ENCODE assay signal across 40 cellular contexts in the genomic region with DNA sequence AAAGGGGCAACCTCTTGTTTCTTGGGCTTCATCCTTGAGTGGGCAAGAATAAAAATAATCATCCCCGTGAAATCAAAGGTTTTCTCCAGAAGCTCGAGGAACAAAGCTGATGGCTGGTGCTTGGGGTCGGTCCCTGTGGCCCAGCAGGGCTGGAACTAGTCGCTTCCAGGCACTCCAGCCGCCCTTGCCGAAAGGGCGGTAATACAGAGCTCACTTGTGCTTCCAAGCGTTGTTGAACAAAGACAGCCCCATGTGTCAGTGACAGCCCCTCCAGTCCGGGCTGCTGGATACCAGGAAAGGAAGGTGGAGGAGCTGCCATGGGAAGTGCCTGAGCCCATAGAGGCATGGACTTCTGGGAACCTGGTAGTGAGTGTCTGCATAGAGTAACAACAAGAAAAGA. TPM values are rescaled to one million over a fixed set of nuclear protein-coding genes. Genes with fewer than 3 reads are reported as not detected.
"Had no signal": no experiment of that assay in that cellular context is flagged by ENCODE, and none has a peak within 500 bp of the region (broad histone marks: within the 10 kb centered on the region; RNA-seq: fewer than 3 reads in every experiment).

No MANE protein-coding gene starts in this region.

- H3K9me3 Mint-ChIP-seq: activated B cell treated with CpG ODN at 0.5 μM for 24 hours; activated CD4-positive, alpha-beta memory T cell treated with anti-CD3 and anti-CD28 coated beads for 36 hours; activated CD4-positive, alpha-beta T cell treated with anti-CD3 and anti-CD28 coated beads, Interleukin-2, amount 10 ng/mL, durations not matched to agents 24 days and 14 days; activated CD8-positive, alpha-beta T cell treated with anti-CD3 and anti-CD28 coated beads for 36 hours; activated naive CD4-positive, alpha-beta T cell treated with anti-CD3 and anti-CD28 coated beads for 36 hours; activated naive CD4-positive, alpha-beta T cell treated with anti-CD3 and anti-CD28 coated beads, Interleukin-2, amount 50 U/mL, for 72 hours; activated naive CD8-positive, alpha-beta T cell treated with anti-CD3 and anti-CD28 coated beads for 36 hours; activated T-cell treated with anti-CD3 and anti-CD28 coated beads, Interleukin-2, amount 50 U/mL, for 4 hours; activated T-cell treated with anti-CD3 and anti-CD28 coated beads, Interleukin-2, amount 50 U/mL, for 72 hours; activated T-helper 1 cell treated with anti-CD3 and anti-CD28 coated beads, Interleukin-12 subunit alpha, Interleukin-12 subunit beta, Interleukin-2, Interleukin-4 antibody, amounts not matched to agents 30 ng/mL and 10 ng/mL and 1 ng/mL, durations not matched to agents 14 hours and 24 hours and 36 hours; activated T-helper 17 cell treated with anti-CD3 and anti-CD28 coated beads, Interleukin-2, amount 50 U/mL, for 72 hours; T-helper 1 cell treated with Interleukin-12 subunit alpha and Interleukin-12 subunit beta and Interleukin-4 antibody, amounts not matched to agents 30 μg/mL and 1 μg/mL, for 36 hours; T-helper 2 cell treated with Interferon-gamma antibody and Interleukin-4, amounts not matched to agents 5 μg/mL and 100 μg/mL, for 36 hours had no signal

- H3K4me1 Mint-ChIP-seq: activated T-helper 17 cell treated with anti-CD3 and anti-CD28 coated beads, Interleukin-2, amount 50 U/mL, for 72 hours had no signal

- ATAC-seq: activated CD8-positive, alpha-beta T cell treated with anti-CD3 and anti-CD28 coated beads for 36 hours; activated naive CD4-positive, alpha-beta T cell treated with anti-CD3 and anti-CD28 coated beads, Interleukin-2, amount 50 U/mL, for 72 hours; activated T-cell treated with anti-CD3 and anti-CD28 coated beads, Interleukin-2, amount 50 U/mL, for 72 hours; activated T-helper 17 cell treated with anti-CD3 and anti-CD28 coated beads, Interleukin-2, amount 50 U/mL, for 72 hours; body of pancreas had no signal

- FAIRE-seq: astrocyte, TTC549 had no signal

- H3K4me3 ChIP-seq: adrenal gland, body of pancreas, breast epithelium had no signal

- H3K27ac ChIP-seq: adrenal gland, body of pancreas, brain microvascular endothelial cell, breast epithelium, VCaP had no signal

- H3K36me3 Mint-ChIP-seq: activated CD4-positive, alpha-beta memory T cell treated with anti-CD3 and anti-CD28 coated beads for 36 hours; activated naive CD4-positive, alpha-beta T cell treated with anti-CD3 and anti-CD28 coated beads, Interleukin-2, amount 50 U/mL, for 72 hours; activated naive CD8-positive, alpha-beta T cell treated with anti-CD3 and anti-CD28 coated beads for 36 hours had no signal

- H3K9me3 ChIP-seq: adrenal gland, body of pancreas, breast epithelium had no signal

- H3K27ac Mint-ChIP-seq: activated CD4-positive, alpha-beta memory T cell treated with anti-CD3 and anti-CD28 coated beads for 36 hours; activated CD4-positive, alpha-beta T cell treated with anti-CD3 and anti-CD28 coated beads, Interleukin-2, amount 10 ng/mL, durations not matched to agents 24 days and 14 days; activated CD8-positive, alpha-beta T cell treated with anti-CD3 and anti-CD28 coated beads for 36 hours; activated naive CD4-positive, alpha-beta T cell treated with anti-CD3 and anti-CD28 coated beads for 36 hours; activated naive CD4-positive, alpha-beta T cell treated with anti-CD3 and anti-CD28 coated beads, Interleukin-2, amount 50 U/mL, for 72 hours; activated naive CD8-positive, alpha-beta T cell treated with anti-CD3 and anti-CD28 coated beads for 36 hours; activated T-cell treated with anti-CD3 and anti-CD28 coated beads, Interleukin-2, amount 50 U/mL, for 72 hours; activated T-helper 1 cell treated with anti-CD3 and anti-CD28 coated beads, Interleukin-12 subunit alpha, Interleukin-12 subunit beta, Interleukin-2, Interleukin-4 antibody, amounts not matched to agents 30 ng/mL and 10 ng/mL and 1 ng/mL, durations not matched to agents 14 hours and 24 hours and 36 hours; activated T-helper 17 cell treated with anti-CD3 and anti-CD28 coated beads, Interleukin-2, amount 50 U/mL, for 72 hours; T-helper 1 cell treated with Interleukin-12 subunit alpha and Interleukin-12 subunit beta and Interleukin-4 antibody, amounts not matched to agents 30 μg/mL and 1 μg/mL, for 36 hours; T-helper 2 cell treated with Interferon-gamma antibody and Interleukin-4, amounts not matched to agents 5 μg/mL and 100 μg/mL, for 36 hours had no signal

- H3K36me3 ChIP-seq: adrenal gland, brain microvascular endothelial cell, breast epithelium had no signal

- H3K4me3 Mint-ChIP-seq: activated B cell treated with CpG ODN at 0.5 μM for 24 hours; activated CD4-positive, alpha-beta memory T cell treated with anti-CD3 and anti-CD28 coated beads for 36 hours; activated CD4-positive, alpha-beta T cell treated with anti-CD3 and anti-CD28 coated beads, Interleukin-2, amount 10 ng/mL, durations not matched to agents 24 days and 14 days; activated CD8-positive, alpha-beta T cell treated with anti-CD3 and anti-CD28 coated beads for 36 hours; activated naive CD4-positive, alpha-beta T cell treated with anti-CD3 and anti-CD28 coated beads for 36 hours; activated naive CD8-positive, alpha-beta T cell treated with anti-CD3 and anti-CD28 coated beads for 36 hours; activated T-cell treated with anti-CD3 and anti-CD28 coated beads, Interleukin-2, amount 50 U/mL, for 4 hours; activated T-cell treated with anti-CD3 and anti-CD28 coated beads, Interleukin-2, amount 50 U/mL, for 72 hours; activated T-helper 1 cell treated with anti-CD3 and anti-CD28 coated beads, Interleukin-12 subunit alpha, Interleukin-12 subunit beta, Interleukin-2, Interleukin-4 antibody, amounts not matched to agents 30 ng/mL and 10 ng/mL and 1 ng/mL, durations not matched to agents 14 hours and 24 hours and 36 hours; activated T-helper 17 cell treated with anti-CD3 and anti-CD28 coated beads, Interleukin-2, amount 50 U/mL, for 72 hours; T-helper 1 cell treated with Interleukin-12 subunit alpha and Interleukin-12 subunit beta and Interleukin-4 antibody, amounts not matched to agents 30 μg/mL and 1 μg/mL, for 36 hours; T-helper 2 cell treated with Interferon-gamma antibody and Interleukin-4, amounts not matched to agents 5 μg/mL and 100 μg/mL, for 36 hours had no signal

- DNase-seq: activated B cell treated with CpG ODN at 0.5 μM for 24 hours; activated CD4-positive, alpha-beta memory T cell treated with anti-CD3 and anti-CD28 coated beads for 36 hours; activated CD4-positive, alpha-beta T cell treated with anti-CD3 and anti-CD28 coated beads for 4 hours; activated CD4-positive, alpha-beta T cell treated with anti-CD3 and anti-CD28 coated beads, Interleukin-2, amount 10 ng/mL, durations not matched to agents 24 days and 14 days; activated CD4-positive, alpha-beta T cell treated with anti-CD3 and anti-CD28 coated beads, Interleukin-2, amount 50 U/mL, for 1 hour; activated CD4-positive, alpha-beta T cell treated with anti-CD3 and anti-CD28 coated beads, Interleukin-2, amount 50 U/mL, for 4 hours; activated CD4-positive, CD25-positive, alpha-beta regulatory T cell treated with anti-CD3 and anti-CD28 coated beads, Interleukin-2, amount 50 U/mL, for 72 hours; activated CD8-positive, alpha-beta memory T cell treated with anti-CD3 and anti-CD28 coated beads, Interleukin-2, amount 50 U/mL, for 4 hours; activated CD8-positive, alpha-beta T cell treated with anti-CD3 and anti-CD28 coated beads for 36 hours; activated effector memory CD4-positive, alpha-beta T cell treated with anti-CD3 and anti-CD28 coated beads, Interleukin-2, amount 50 U/mL, for 16 hours; activated gamma-delta T cell treated with Interleukin-2 at 50 U/mL for 16 hours; activated naive CD4-positive, alpha-beta T cell; activated naive CD4-positive, alpha-beta T cell treated with anti-CD3 and anti-CD28 coated beads for 36 hours; activated naive CD4-positive, alpha-beta T cell treated with anti-CD3 and anti-CD28 coated beads, Interleukin-2, amount 50 U/mL, for 16 hours; activated naive CD8-positive, alpha-beta T cell treated with anti-CD3 and anti-CD28 coated beads for 36 hours; activated T-cell treated with anti-CD3 and anti-CD28 coated beads for 4 hours; activated T-cell treated with anti-CD3 and anti-CD28 coated beads, Interleukin-2, amount 50 U/mL, for 1 hour; activated T-cell treated with anti-CD3 and anti-CD28 coated beads, Interleukin-2, amount 50 U/mL, for 4 hours; activated T-cell treated with anti-CD3 and anti-CD28 coated beads, Interleukin-2, amount 50 U/mL, for 72 hours; adrenal gland; amniotic stem cell; aorta; body of pancreas; brain microvascular endothelial cell; central memory CD4-positive, alpha-beta T cell; SW 1271; T-helper 1 cell; T-helper 2 cell; T-helper 9 cell had no signal

RNA-seq across cellular contexts. Expression of a gene that starts 5.2 kb away (rescaled TPM):
- total RNA-seq: activated B cell treated with CpG ODN at 0.5 μM for 24 hours; activated CD4-positive, alpha-beta memory T cell treated with anti-CD3 and anti-CD28 coated beads for 36 hours; activated CD4-positive, alpha-beta T cell treated with anti-CD3 and anti-CD28 coated beads, Interleukin-2, amount 10 ng/mL, durations not matched to agents 24 days and 14 days; activated CD8-positive, alpha-beta memory T cell treated with anti-CD3 and anti-CD28 coated beads for 36 hours; activated CD8-positive, alpha-beta T cell treated with anti-CD3 and anti-CD28 coated beads for 36 hours; activated naive CD4-positive, alpha-beta T cell treated with anti-CD3 and anti-CD28 coated beads for 36 hours; activated naive CD4-positive, alpha-beta T cell treated with anti-CD3 and anti-CD28 coated beads, Interleukin-2, amount 50 U/mL, for 72 hours; activated naive CD8-positive, alpha-beta T cell treated with anti-CD3 and anti-CD28 coated beads for 36 hours; activated T-cell treated with anti-CD3 and anti-CD28 coated beads, Interleukin-2, amount 50 U/mL, for 4 hours; activated T-cell treated with anti-CD3 and anti-CD28 coated beads, Interleukin-2, amount 50 U/mL, for 72 hours; activated T-helper 1 cell treated with anti-CD3 and anti-CD28 coated beads, Interleukin-12 subunit alpha, Interleukin-12 subunit beta, Interleukin-2, Interleukin-4 antibody, amounts not matched to agents 30 ng/mL and 10 ng/mL and 1 ng/mL, durations not matched to agents 14 hours and 24 hours and 36 hours; activated T-helper 17 cell treated with anti-CD3 and anti-CD28 coated beads, Interleukin-2, amount 50 U/mL, for 72 hours; adrenal gland; aorta; astrocyte; body of pancreas; breast epithelium; cardiac septum had no signal
- polyA plus RNA-seq: adrenal gland, aorta had no signal
